8 cellular contexts compared by ENCODE assay signal in genomic region chr7:94871132-94871531, GRCh38. TPM values are rescaled to one million over a fixed set of nuclear protein-coding genes. Genes with fewer than 3 reads are reported as not detected.
"Had no signal": no experiment of that assay in that cellular context is flagged by ENCODE, and none has a peak within 500 bp of the region (broad histone marks: within the 10 kb centered on the region; RNA-seq: fewer than 3 reads in every experiment).

No MANE protein-coding gene starts in this region.

- H3K4me1 Mint-ChIP-seq: IgD-negative memory B cell had no signal

- H3K27me3 Mint-ChIP-seq: IgD-negative memory B cell had no signal

- H3K9me3 Mint-ChIP-seq: IgD-negative memory B cell had no signal

- H3K4me3 Mint-ChIP-seq: IgD-negative memory B cell had no signal

- H3K4me2 ChIP-seq: KMS-11 had no signal

- DNase-seq: IMR-90, KBM-7, KG1 had no signal

- FAIRE-seq: HTR-8/SVneo, K562 had no signal

- H3K9ac ChIP-seq: KMS-11 had no signal

- H3K27ac Mint-ChIP-seq: IgD-negative memory B cell had no signal

- H3K27ac ChIP-seq: HL-60, KMS-11 had no signal

- H3K4me3 ChIP-seq: K562 had no signal

- ATAC-seq: K562 had no signal

RNA-seq across cellular contexts. Expression of gene PPP1R9A, which starts 36.3 kb away (rescaled TPM):
- total RNA-seq: IMR-90 had no signal
- polyA plus RNA-seq: IMR-90, K562 had no signal
